In genomic region chr9:35116898-35117551, GRCh38 we compare ENCODE assay signal across 8 cellular contexts. TPM values are rescaled to one million over a fixed set of nuclear protein-coding genes. Genes with fewer than 3 reads are reported as not detected.
DNase-seq lines count a peak whose midpoint lies in the region; ATAC-seq and TF ChIP-seq lines count a peak whose summit lies in the region.

No MANE protein-coding gene starts in this region.

- H3K4me1 Mint-ChIP-seq in activated CD4-positive, alpha-beta T cell treated with anti-CD3 and anti-CD28 coated beads for 36 hours, result peaks cover 44% of the 10 kb centered on the region

- peaks cover 6% of the 10 kb centered on the region for H3K4me1 ChIP-seq in colonic mucosa

- H3K27ac Mint-ChIP-seq in activated CD4-positive, alpha-beta T cell treated with anti-CD3 and anti-CD28 coated beads for 36 hours, result peak overlapping the region; percentile 87

- DNase-seq in AG09309 (ENCODE audit: low read depth), result peak; percentile 86
- DNase-seq in NCI-H460 (ENCODE audit: extremely low read depth, low read depth), result peak; percentile 85
- peak; percentile 94 for DNase-seq in activated CD4-positive, alpha-beta T cell treated with anti-CD3 and anti-CD28 coated beads for 36 hours
- peak; percentile 95 for DNase-seq in colonic mucosa
- DNase-seq in left kidney (ENCODE audit: low read depth, low spot score), result peak; percentile 98
- peak; percentile 87 for DNase-seq in stimulated activated CD4-positive, alpha-beta T cell treated with anti-CD3 and anti-CD28 coated beads, Interleukin-1b, Interleukin-23, amount 100 ng/mL, for 48 hours

- no peaks in the 10 kb centered on the region for H3K27me3 ChIP-seq in colonic mucosa

- peak overlapping the region; percentile 91 for H3K27ac ChIP-seq in colonic mucosa

- no peaks in the 10 kb centered on the region for H3K36me3 Mint-ChIP-seq in activated CD4-positive, alpha-beta T cell treated with anti-CD3 and anti-CD28 coated beads for 36 hours (ENCODE audit: low read depth)

- ATAC-seq in GM18907 (IDR thresholded peaks at IDR 0.05; ENCODE audit: unreplicated experiment), result peak; percentile 57
- ATAC-seq in HG03378 (IDR thresholded peaks at IDR 0.05; ENCODE audit: unreplicated experiment), result peak; percentile 54
- ATAC-seq in activated CD4-positive, alpha-beta T cell treated with anti-CD3 and anti-CD28 coated beads for 36 hours, result peak; percentile 66

- POLR2A ChIA-PET in activated CD4-positive, alpha-beta T cell treated with anti-CD3 and anti-CD28 coated beads for 36 hours (lab: Charles Lee), result interaction anchor here (0.6 kb wide), 1 partner anchor 321 kb away, joined by 3 read pairs; no protein-coding TSS in a partner anchor

- H3K9ac ChIP-seq in colonic mucosa (ENCODE audit: low read depth in 2 of 2, low read length in 2 of 2), result peak overlapping the region; percentile 13 to 79

- TF ChIP-seq CTCF in AG09309 (IDR thresholded peaks at IDR 0.05; ENCODE audit: control insufficient read depth, insufficient read depth, low read depth, low read length, missing control alignments) (peak; percentile 95), colonic mucosa (IDR thresholded peaks at IDR 0.05) (peak; percentile 94)

- peak overlapping the region; percentile 77 for H3K4me3 Mint-ChIP-seq in activated CD4-positive, alpha-beta T cell treated with anti-CD3 and anti-CD28 coated beads for 36 hours

- H3K9me3 Mint-ChIP-seq in activated CD4-positive, alpha-beta T cell treated with anti-CD3 and anti-CD28 coated beads for 36 hours (ENCODE audit: low read depth), result no peaks in the 10 kb centered on the region

- CTCF ChIA-PET in activated CD4-positive, alpha-beta T cell treated with anti-CD3 and anti-CD28 coated beads for 36 hours (lab: Charles Lee), result interaction anchor here (0.6 to 2.3 kb wide), 25 partner anchors 8 to 620 kb away, joined by 3 to 15 read pairs (median 4); partner anchors contain the start of genes STOML2 and UNC13B

- intact Hi-C loops in activated CD4-positive, alpha-beta T cell treated with anti-CD3 and anti-CD28 coated beads for 36 hours (cut with DNase I, micrococcal nuclease), result loop anchor here (1.0 to 10.0 kb wide), 22 partner anchors 14 to 1078 kb away; partner anchors contain the start of genes HINT2 (in 2 of the 2), STOML2 (in 2 of the 2), CLTA (in 1 of the 2) and CREB3 (in 1 of the 2)
- intact Hi-C loops in colonic mucosa (cut with DNase I), result loop anchor here (2.0 kb wide), 2 partner anchors 142 to 360 kb away; no protein-coding TSS in a partner anchor

- H3K27me3 Mint-ChIP-seq in activated CD4-positive, alpha-beta T cell treated with anti-CD3 and anti-CD28 coated beads for 36 hours, result no peaks in the 10 kb centered on the region

- no peaks in the 10 kb centered on the region for H3K9me3 ChIP-seq in colonic mucosa

- H3K4me3 ChIP-seq in AG09309 (ENCODE audit: control insufficient read depth, low read depth, low read length) (peak overlapping the region; percentile 71), colonic mucosa (peak overlapping the region; percentile 38)

- no peaks in the 10 kb centered on the region for H3K36me3 ChIP-seq in colonic mucosa

RNA-seq across cellular contexts. Expression of gene ATOSB, which starts 1.4 kb away (rescaled TPM):
- total RNA-seq in NCI-H460 (2014; rRNA removed; shearing (Covaris generic)), result 9.6 and 10.6 TPM in 2 replicates
- 9.5 and 9.7 TPM in 2 replicates for polyA plus RNA-seq in NCI-H460 (2014; cell fraction: nucleus; rRNA removed)
- total RNA-seq in activated CD4-positive, alpha-beta T cell treated with anti-CD3 and anti-CD28 coated beads for 36 hours, result 1 to 10 TPM; 5.7 to 6.4 TPM
- 10 to 100 TPM; 16.8 to 44.6 TPM for total RNA-seq in colonic mucosa

RNA-seq across cellular contexts. Expression of gene STOML2, which starts 14.1 kb away (rescaled TPM):
- total RNA-seq in NCI-H460 (2014; rRNA removed; shearing (Covaris generic)), result 205 and 206 TPM in 2 replicates
- polyA plus RNA-seq in NCI-H460 (2014; cell fraction: nucleus; rRNA removed), result 181 and 187 TPM in 2 replicates
- 100 to 1,000 TPM; 169 to 201 TPM for total RNA-seq in activated CD4-positive, alpha-beta T cell treated with anti-CD3 and anti-CD28 coated beads for 36 hours
- 100 to 1,000 TPM; 111 to 233 TPM for total RNA-seq in colonic mucosa

RNA-seq across cellular contexts. Expression of gene PIGO, which starts 20.6 kb away (rescaled TPM):
- 32.2 and 33.9 TPM in 2 replicates for total RNA-seq in NCI-H460 (2014; rRNA removed; shearing (Covaris generic))
- polyA plus RNA-seq in NCI-H460 (2014; cell fraction: nucleus; rRNA removed), result 48.0 and 49.7 TPM in 2 replicates
- 10 to 100 TPM; 21.0 to 27.2 TPM for total RNA-seq in activated CD4-positive, alpha-beta T cell treated with anti-CD3 and anti-CD28 coated beads for 36 hours
- 10 to 100 TPM; 27.6 to 51.3 TPM for total RNA-seq in colonic mucosa

RNA-seq across cellular contexts. Expression of gene FANCG, which starts 37.3 kb away (rescaled TPM):
- total RNA-seq in NCI-H460 (2014; rRNA removed; shearing (Covaris generic)), result 22.6 and 25.5 TPM in 2 replicates
- 112 and 123 TPM in 2 replicates for polyA plus RNA-seq in NCI-H460 (2014; cell fraction: nucleus; rRNA removed)
- 10 to 100 TPM; 92.8 to 93.4 TPM for total RNA-seq in activated CD4-positive, alpha-beta T cell treated with anti-CD3 and anti-CD28 coated beads for 36 hours
- total RNA-seq in colonic mucosa, result 10 to 100 TPM; 11.4 to 47.5 TPM

RNA-seq across cellular contexts. Expression of gene VCP, which starts 44.6 kb away (rescaled TPM):
- total RNA-seq in NCI-H460 (2014; rRNA removed; shearing (Covaris generic)), result 161 and 163 TPM in 2 replicates
- 210 and 275 TPM in 2 replicates for polyA plus RNA-seq in NCI-H460 (2014; cell fraction: nucleus; rRNA removed)
- total RNA-seq in activated CD4-positive, alpha-beta T cell treated with anti-CD3 and anti-CD28 coated beads for 36 hours, result 100 to 1,000 TPM; 261 to 268 TPM
- 100 to 1,000 TPM; 176 to 287 TPM for total RNA-seq in colonic mucosa

Comparison
In these comparisons a context has a peak if more than half of its experiments do, and no peak if none do; other contexts are left out.
1. Peak in every context shown above with its lines: DNase-seq, ATAC-seq, H3K4me3 ChIP-seq and H3K27ac ChIP-seq.